Comparison of ENCODE assay signal across 1 cellular context in the genomic region with DNA sequence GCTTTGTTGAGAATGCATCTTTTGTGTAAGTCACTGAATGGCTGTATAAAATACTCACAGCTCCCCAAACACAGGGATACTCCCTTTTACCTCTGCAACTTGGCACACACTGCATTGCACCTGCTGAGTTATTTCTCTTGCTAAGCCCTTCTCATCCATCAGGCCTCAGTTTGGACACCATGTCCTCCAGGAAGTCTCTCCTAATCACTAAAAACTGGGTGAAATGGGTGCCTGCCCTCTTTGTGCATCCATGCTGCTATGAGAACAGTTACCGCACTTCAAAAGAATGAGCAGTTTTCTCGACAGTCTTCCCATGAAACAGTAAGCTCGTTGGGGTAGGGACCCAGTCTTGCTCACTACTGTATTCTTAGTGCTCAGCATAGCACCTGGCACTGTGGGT.
TF ChIP-seq lines count a peak whose summit lies in the region.

No MANE protein-coding gene starts in this region.

TF ChIP-seq in HEK293, 187 proteins besides CTCF, POLR2A, EP300 and RAD21:
- TF ChIP-seq, protein P1, sequence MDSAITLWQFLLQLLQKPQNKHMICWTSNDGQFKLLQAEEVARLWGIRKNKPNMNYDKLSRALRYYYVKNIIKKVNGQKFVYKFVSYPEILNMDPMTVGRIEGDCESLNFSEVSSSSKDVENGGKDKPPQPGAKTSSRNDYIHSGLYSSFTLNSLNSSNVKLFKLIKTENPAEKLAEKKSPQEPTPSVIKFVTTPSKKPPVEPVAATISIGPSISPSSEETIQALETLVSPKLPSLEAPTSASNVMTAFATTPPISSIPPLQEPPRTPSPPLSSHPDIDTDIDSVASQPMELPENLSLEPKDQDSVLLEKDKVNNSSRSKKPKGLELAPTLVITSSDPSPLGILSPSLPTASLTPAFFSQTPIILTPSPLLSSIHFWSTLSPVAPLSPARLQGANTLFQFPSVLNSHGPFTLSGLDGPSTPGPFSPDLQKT (IDR thresholded peaks at IDR 0.05; ENCODE audit: borderline replicate concordance, low read depth, low read length) = no peak
- TF ChIP-seq WT1 (tag by site-specific recombination; IDR thresholded peaks at IDR 0.05) = 0 out of 2 replicates have a peak, but pooled peaks have one; percentile 22
TF ChIP-seq in HEK293: peak in this region for 1.
